ENCODE assay signal across 7 cellular contexts in the genomic region with DNA sequence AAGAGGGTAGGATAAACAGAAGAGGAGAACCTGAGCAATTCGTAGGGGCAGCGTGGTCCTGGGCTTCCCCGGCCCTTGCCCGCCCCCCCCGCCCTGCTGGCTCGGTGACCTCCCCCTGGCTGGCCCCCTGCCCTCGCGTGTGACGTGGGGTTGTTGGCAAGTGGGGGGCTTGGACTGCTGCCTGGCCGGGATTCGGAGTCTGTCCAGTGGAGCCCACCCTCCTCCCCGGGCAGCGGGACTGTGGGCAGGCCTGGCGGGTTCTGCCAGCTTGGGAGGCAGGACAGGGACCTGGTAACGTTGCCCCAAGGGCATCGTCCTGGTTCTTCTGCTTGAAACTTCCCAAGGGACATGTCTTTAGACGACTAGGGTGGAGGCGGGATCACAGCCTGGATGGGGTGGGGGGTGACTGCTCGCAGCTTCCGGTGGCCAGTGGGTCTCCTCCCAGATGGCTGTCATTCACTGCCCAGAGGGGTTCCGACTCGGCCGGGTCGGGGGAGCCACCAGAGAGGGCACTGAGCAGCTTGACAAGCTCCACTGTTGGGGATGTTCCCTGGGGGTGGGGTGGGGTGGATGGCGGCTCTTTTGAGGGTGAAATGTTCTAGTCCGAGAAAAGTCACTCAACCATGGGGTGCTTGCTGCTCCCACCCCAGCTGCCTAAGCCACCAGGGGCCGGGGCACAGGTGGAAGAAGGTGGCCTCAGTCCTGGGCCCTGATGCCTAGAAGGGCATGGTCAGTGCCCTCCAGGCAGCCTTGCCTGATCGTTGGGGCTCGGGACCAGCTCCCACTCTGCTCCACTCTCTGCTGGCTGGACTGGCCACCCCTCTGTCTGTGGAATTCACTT. TPM values are rescaled to one million over a fixed set of nuclear protein-coding genes. Genes with fewer than 3 reads are reported as not detected.
DNase-seq lines count a peak whose midpoint lies in the region; ATAC-seq, FAIRE-seq and TF ChIP-seq lines count a peak whose summit lies in the region.

No MANE protein-coding gene starts in this region.

- in situ Hi-C loops in astrocyte of the cerebellum (cut with HindIII; ENCODE audit: low sequenced_read_pairs), result loop anchor here (5.0 to 25.0 kb wide), 5 partner anchors 54 to 1522 kb away; no protein-coding TSS in a partner anchor

- TF ChIP-seq CTCF in KMS-11 (conservative IDR thresholded peaks at IDR 0.05; ENCODE audit: low read depth, low read length) (no peak), astrocyte of the cerebellum (IDR thresholded peaks at IDR 0.05; ENCODE audit: low read depth, low read length, missing control alignments) (no peak), keratinocyte (optimal IDR thresholded peaks at IDR 0.05 in 1 of 3, IDR thresholded peaks at IDR 0.05 in 1 of 3, conservative IDR thresholded peaks at IDR 0.05 in 1 of 3; ENCODE audit: extremely low read depth in 1 of 3, insufficient read depth in 2 of 3, low read length in 3 of 3) (no peak)

- H3K27ac ChIP-seq in KMS-11 (0 out of 2 replicates have a peak overlapping the region, but pooled peaks have one; percentile 76), keratinocyte (ENCODE audit: control insufficient read depth, insufficient read depth, low read length) (no peak overlapping the region), substantia nigra (ENCODE audit: low read depth, low read length, poor library complexity, severe bottlenecking) (peak overlapping the region; percentile 53)

- ATAC-seq in HG02623 (IDR thresholded peaks at IDR 0.05; ENCODE audit: unreplicated experiment), result no peak

- H3K4me3 ChIP-seq in KMS-11 (IDR thresholded peaks at IDR 0.05; ENCODE audit: insufficient read depth, low read depth, low read length) (no peak overlapping the region), astrocyte of the cerebellum (ENCODE audit: low read depth, low read length) (peak overlapping the region; percentile 38), keratinocyte (ENCODE audit: control insufficient read depth in 2 of 3, extremely low read depth in 1 of 3, insufficient read depth in 2 of 3, low read depth in 1 of 3, low read length in 3 of 3) (peak overlapping the region in 2 of 3 experiments; percentile 62 to 63)

- H2AFZ ChIP-seq in KMS-11 (ENCODE audit: low read depth) (no peak overlapping the region), keratinocyte (ENCODE audit: control insufficient read depth, low read length) (peak overlapping the region; percentile 29)

- H3K9me1 ChIP-seq in keratinocyte (ENCODE audit: control insufficient read depth, extremely low read depth, insufficient read depth, low read length), result no peaks in the 10 kb centered on the region

- H3K79me2 ChIP-seq in KMS-11 (ENCODE audit: insufficient read depth, low read depth) (no peaks in the 10 kb centered on the region), keratinocyte (ENCODE audit: control insufficient read depth, insufficient read depth, low read length) (no peaks in the 10 kb centered on the region)

- dilution Hi-C loops in keratinocyte (cut with MboI; ENCODE audit: extremely low pct_ligation_motif_present, low sequenced_read_pairs), result no loop called here

- H3K4me1 ChIP-seq in KMS-11 (ENCODE audit: low read depth, poor library complexity, severe bottlenecking) (no peaks in the 10 kb centered on the region), keratinocyte (ENCODE audit: control insufficient read depth, extremely low read depth, insufficient read depth, low read length) (no peaks in the 10 kb centered on the region)

- H4K20me1 ChIP-seq in KMS-11 (ENCODE audit: insufficient read depth) (no peaks in the 10 kb centered on the region), keratinocyte (ENCODE audit: control insufficient read depth, extremely low read depth, insufficient read depth, low read length) (no peaks in the 10 kb centered on the region)

- DNase-seq in astrocyte of the cerebellum (ENCODE audit: low read depth), result no peak
- no peak for DNase-seq in keratinocyte (ENCODE audit: low read depth, low spot score)
- peak in 1 of 49 donors; percentile 79 for DNase-seq in substantia nigra (lab: John Stamatoyannopoulos, UW)
- no peak for DNase-seq in NCI-H82 (lab: John Stamatoyannopoulos, UW)
- DNase-seq in DMS79 treated with DMSO at 0.1 percent for 48 hours (lab: John Stamatoyannopoulos, UW), result no peak

- H3K36me3 ChIP-seq in KMS-11 (ENCODE audit: insufficient read depth), result no peaks in the 10 kb centered on the region
- no peaks in the 10 kb centered on the region for H3K36me3 ChIP-seq in keratinocyte (ENCODE audit: control insufficient read depth in 2 of 2, extremely low read depth in 1 of 2, insufficient read depth in 2 of 2, low read length in 2 of 2)

- no peaks in the 10 kb centered on the region for H3K9me3 ChIP-seq in keratinocyte (ENCODE audit: control insufficient read depth, low read depth, low read length)

- no peak overlapping the region; the same call in 1 of the 2 replicates for H3K4me2 ChIP-seq in KMS-11
- peak overlapping the region; percentile 79 for H3K4me2 ChIP-seq in keratinocyte (ENCODE audit: control insufficient read depth, extremely low read depth, insufficient read depth, low read depth, low read length)

- H3K27me3 ChIP-seq in KMS-11 (ENCODE audit: insufficient read depth, low read depth) (no peaks in the 10 kb centered on the region), keratinocyte (ENCODE audit: control insufficient read depth, extremely low read depth, insufficient read depth, low read length) (no peaks in the 10 kb centered on the region)

- FAIRE-seq in keratinocyte (lab: Jason Lieb, UNC), result no peak

- H3K9ac ChIP-seq in KMS-11 (peak overlapping the region; percentile 96), keratinocyte (ENCODE audit: control insufficient read depth, extremely low read depth, insufficient read depth, low read length) (peak overlapping the region; percentile 78)

RNA-seq across cellular contexts. Expression of gene HS6ST1, which starts 4.2 kb away (rescaled TPM):
- 6.3 to 10.1 TPM (median 9.2 TPM) in 3 replicates for polyA plus RNA-seq in keratinocyte
- 6.5 TPM for polyA plus RNA-seq in keratinocyte (2011; ENCODE audit: low read depth)
- 4.5 and 10.8 TPM in 2 replicates for polyA plus RNA-seq in keratinocyte (2011; cell fraction: cytosol; rRNA removed)
- polyA plus RNA-seq in keratinocyte (2011; cell fraction: nucleus; rRNA removed), result 11.0 and 15.0 TPM in 2 replicates
- polyA plus RNA-seq in keratinocyte (2012; ENCODE audit: low replicate concordance), result 11.0 and 20.8 TPM in 2 replicates
- 10.4 to 23.9 TPM (median 14.1 TPM) in 3 replicates for polyA minus RNA-seq in keratinocyte
- polyA minus RNA-seq in keratinocyte (2011; cell fraction: cytosol; rRNA and poly(A)+ RNA removed), result 30.3 TPM
- 17.5 and 18.5 TPM in 2 replicates for polyA minus RNA-seq in keratinocyte (2011; cell fraction: nucleus; rRNA and poly(A)+ RNA removed)
